8 cellular contexts compared by ENCODE assay signal in the genomic region with DNA sequence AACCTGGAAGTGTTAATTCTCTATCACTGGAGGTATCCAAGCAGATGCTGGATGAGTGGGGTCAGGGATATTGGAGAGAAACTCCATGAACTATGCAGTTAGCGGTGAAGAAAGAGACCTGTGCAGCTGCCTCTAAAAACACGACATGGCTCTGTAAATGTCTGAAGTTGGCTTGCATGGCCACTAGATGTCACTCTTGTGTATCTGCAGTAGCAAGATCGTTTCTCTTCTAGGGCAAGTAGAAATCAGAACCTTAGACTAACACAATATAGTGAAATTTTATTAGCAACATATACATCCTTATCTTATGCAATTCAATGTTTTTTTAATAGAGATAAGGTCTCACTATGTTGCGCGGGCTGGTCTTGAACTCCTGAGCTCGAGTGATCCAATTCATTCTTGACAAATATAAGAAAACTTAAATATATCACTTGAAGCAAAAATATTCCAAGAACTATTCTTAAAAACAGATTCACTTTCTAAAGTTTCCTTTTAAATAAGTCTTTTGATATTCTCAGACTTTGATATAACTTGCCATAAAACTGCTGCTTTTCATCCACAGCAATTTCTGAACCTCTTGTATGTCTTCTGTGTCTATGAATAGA. TPM values are rescaled to one million over a fixed set of nuclear protein-coding genes. Genes with fewer than 3 reads are reported as not detected.
DNase-seq lines count a peak whose midpoint lies in the region; ATAC-seq and TF ChIP-seq lines count a peak whose summit lies in the region.

No MANE protein-coding gene starts in this region.

- H3K27me3 ChIP-seq in colonic mucosa (no peaks in the 10 kb centered on the region), liver (ENCODE audit: control insufficient read depth in 4 of 4, insufficient read depth in 4 of 4, low read length in 3 of 4) (peaks cover 0 to 2% (median 0%) of the 10 kb centered on the region in 4 donors)

- H3K9ac ChIP-seq in colonic mucosa (ENCODE audit: low read depth in 2 of 2, low read length in 2 of 2) = no peak overlapping the region
- no peak overlapping the region for H3K9ac ChIP-seq in liver (ENCODE audit: low read depth in 1 of 2, low read length in 2 of 2)

- H3K27me3 Mint-ChIP-seq in T-helper 2 cell treated with Interferon-gamma antibody and Interleukin-4, amounts not matched to agents 5 μg/mL and 100 μg/mL, for 36 hours (ENCODE audit: low read depth) = peaks cover 43% of the 10 kb centered on the region
- peaks cover 32 to 44% of the 10 kb centered on the region in 2 donors for H3K27me3 Mint-ChIP-seq in stimulated activated naive B cell treated with anti-CD40 and anti-IgM and Interleukin-4, amounts not matched to agents 10 μg/mL and 1 μg/mL and 100 μg/mL, for 72 hours

- DNase-seq in AG04449 (ENCODE audit: low read depth, low spot score) = peak; percentile 57
- peak; percentile 50 to 68 for DNase-seq in NCI-H1930 (lab: John Stamatoyannopoulos, UW)
- DNase-seq in T-helper 2 cell treated with Interferon-gamma antibody and Interleukin-4, amounts not matched to agents 5 μg/mL and 100 μg/mL, for 36 hours (ENCODE audit: low spot score) = peak; percentile 20
- peak; percentile 71 for DNase-seq in colonic mucosa
- DNase-seq in stimulated activated naive B cell treated with anti-CD40 and anti-IgM and Interleukin-4, amounts not matched to agents 10 μg/mL and 1 μg/mL and 100 μg/mL, for 72 hours = peak; percentile 41

- H3K27ac ChIP-seq in colonic mucosa (no peak overlapping the region), liver (ENCODE audit: low read depth in 1 of 2, low read length in 2 of 2) (no peak overlapping the region)

- no peaks in the 10 kb centered on the region for H3K9me3 ChIP-seq in colonic mucosa
- no peaks in the 10 kb centered on the region for H3K9me3 ChIP-seq in liver (ENCODE audit: control insufficient read depth in 4 of 4, low read length in 3 of 4)

- ATAC-seq in stimulated activated naive B cell treated with anti-CD40 and anti-IgM and Interleukin-4, amounts not matched to agents 10 μg/mL and 1 μg/mL and 100 μg/mL, for 72 hours (replicated peaks) = peak; percentile 74 to 82
- ATAC-seq in HG03025 (IDR thresholded peaks at IDR 0.05; ENCODE audit: low FRiP score, unreplicated experiment) = no peak

- peaks cover 1% of the 10 kb centered on the region for H3K4me1 Mint-ChIP-seq in T-helper 2 cell treated with Interferon-gamma antibody and Interleukin-4, amounts not matched to agents 5 μg/mL and 100 μg/mL, for 36 hours (ENCODE audit: low read depth)
- peaks cover 0 to 2% of the 10 kb centered on the region in 2 donors for H3K4me1 Mint-ChIP-seq in stimulated activated naive B cell treated with anti-CD40 and anti-IgM and Interleukin-4, amounts not matched to agents 10 μg/mL and 1 μg/mL and 100 μg/mL, for 72 hours

- H3K36me3 ChIP-seq in colonic mucosa (no peaks in the 10 kb centered on the region), liver (ENCODE audit: control insufficient read depth in 4 of 4, insufficient read depth in 3 of 4, low read depth in 1 of 4, low read length in 3 of 4) (no peaks in the 10 kb centered on the region)

- no peak overlapping the region for H3K27ac Mint-ChIP-seq in T-helper 2 cell treated with Interferon-gamma antibody and Interleukin-4, amounts not matched to agents 5 μg/mL and 100 μg/mL, for 36 hours
- no peak overlapping the region for H3K27ac Mint-ChIP-seq in stimulated activated naive B cell treated with anti-CD40 and anti-IgM and Interleukin-4, amounts not matched to agents 10 μg/mL and 1 μg/mL and 100 μg/mL, for 72 hours

- H3K4me3 ChIP-seq in AG04449 (ENCODE audit: low read depth, low read length) (no peak overlapping the region), colonic mucosa (no peak overlapping the region), liver (ENCODE audit: low read depth in 1 of 3, low read length in 3 of 3) (no peak overlapping the region)

- POLR2A ChIA-PET in AG04449 (lab: Yijun Ruan, JAX) = no interaction called here

- WGBS in liver = 9% methylated on average over 6 of the region's 6 CpGs

- intact Hi-C loops in colonic mucosa (cut with DNase I) = no loop called here

- H3K9me3 Mint-ChIP-seq in T-helper 2 cell treated with Interferon-gamma antibody and Interleukin-4, amounts not matched to agents 5 μg/mL and 100 μg/mL, for 36 hours = no peaks in the 10 kb centered on the region
- H3K9me3 Mint-ChIP-seq in stimulated activated naive B cell treated with anti-CD40 and anti-IgM and Interleukin-4, amounts not matched to agents 10 μg/mL and 1 μg/mL and 100 μg/mL, for 72 hours = no peaks in the 10 kb centered on the region

- no peaks in the 10 kb centered on the region for H3K4me1 ChIP-seq in colonic mucosa
- H3K4me1 ChIP-seq in liver (ENCODE audit: control insufficient read depth in 4 of 4, insufficient read depth in 4 of 4, low read length in 3 of 4) = no peaks in the 10 kb centered on the region

- CTCF ChIA-PET in AG04449 (lab: Yijun Ruan, JAX) = interaction anchor here (0.6 to 10.3 kb wide), 51 partner anchors 11 to 374 kb away, joined by 3 to 342 read pairs (median 4); a partner anchor contains a TSS

- peak; percentile 87 to 93 for TF ChIP-seq RAD21 in liver (IDR thresholded peaks at IDR 0.05)

- no peaks in the 10 kb centered on the region for H3K36me3 Mint-ChIP-seq in T-helper 2 cell treated with Interferon-gamma antibody and Interleukin-4, amounts not matched to agents 5 μg/mL and 100 μg/mL, for 36 hours (ENCODE audit: low read depth)
- no peaks in the 10 kb centered on the region for H3K36me3 Mint-ChIP-seq in stimulated activated naive B cell treated with anti-CD40 and anti-IgM and Interleukin-4, amounts not matched to agents 10 μg/mL and 1 μg/mL and 100 μg/mL, for 72 hours

- no peak overlapping the region for H3K4me3 Mint-ChIP-seq in T-helper 2 cell treated with Interferon-gamma antibody and Interleukin-4, amounts not matched to agents 5 μg/mL and 100 μg/mL, for 36 hours
- no peak overlapping the region for H3K4me3 Mint-ChIP-seq in stimulated activated naive B cell treated with anti-CD40 and anti-IgM and Interleukin-4, amounts not matched to agents 10 μg/mL and 1 μg/mL and 100 μg/mL, for 72 hours

- peak; percentile 81 for TF ChIP-seq CTCF in AG04449 (IDR thresholded peaks at IDR 0.05; ENCODE audit: insufficient read depth, low read length, missing control alignments)
- TF ChIP-seq CTCF in GM12872 (IDR thresholded peaks at IDR 0.05; ENCODE audit: insufficient read depth, low read depth, low read length) = peak; percentile 83
- peak; percentile 88 for TF ChIP-seq CTCF in colonic mucosa (IDR thresholded peaks at IDR 0.05)
- TF ChIP-seq CTCF in liver (IDR thresholded peaks at IDR 0.05; ENCODE audit: low read depth, low read length, missing input control) = peak; percentile 78

TF ChIP-seq in liver, 16 proteins besides CTCF, POLR2A, EP300 and RAD21:
- TF ChIP-seq JUND (IDR thresholded peaks at IDR 0.05) = no peak
- TF ChIP-seq HNF4A (conservative IDR thresholded peaks at IDR 0.05) = no peak
- TF ChIP-seq, protein P1, sequence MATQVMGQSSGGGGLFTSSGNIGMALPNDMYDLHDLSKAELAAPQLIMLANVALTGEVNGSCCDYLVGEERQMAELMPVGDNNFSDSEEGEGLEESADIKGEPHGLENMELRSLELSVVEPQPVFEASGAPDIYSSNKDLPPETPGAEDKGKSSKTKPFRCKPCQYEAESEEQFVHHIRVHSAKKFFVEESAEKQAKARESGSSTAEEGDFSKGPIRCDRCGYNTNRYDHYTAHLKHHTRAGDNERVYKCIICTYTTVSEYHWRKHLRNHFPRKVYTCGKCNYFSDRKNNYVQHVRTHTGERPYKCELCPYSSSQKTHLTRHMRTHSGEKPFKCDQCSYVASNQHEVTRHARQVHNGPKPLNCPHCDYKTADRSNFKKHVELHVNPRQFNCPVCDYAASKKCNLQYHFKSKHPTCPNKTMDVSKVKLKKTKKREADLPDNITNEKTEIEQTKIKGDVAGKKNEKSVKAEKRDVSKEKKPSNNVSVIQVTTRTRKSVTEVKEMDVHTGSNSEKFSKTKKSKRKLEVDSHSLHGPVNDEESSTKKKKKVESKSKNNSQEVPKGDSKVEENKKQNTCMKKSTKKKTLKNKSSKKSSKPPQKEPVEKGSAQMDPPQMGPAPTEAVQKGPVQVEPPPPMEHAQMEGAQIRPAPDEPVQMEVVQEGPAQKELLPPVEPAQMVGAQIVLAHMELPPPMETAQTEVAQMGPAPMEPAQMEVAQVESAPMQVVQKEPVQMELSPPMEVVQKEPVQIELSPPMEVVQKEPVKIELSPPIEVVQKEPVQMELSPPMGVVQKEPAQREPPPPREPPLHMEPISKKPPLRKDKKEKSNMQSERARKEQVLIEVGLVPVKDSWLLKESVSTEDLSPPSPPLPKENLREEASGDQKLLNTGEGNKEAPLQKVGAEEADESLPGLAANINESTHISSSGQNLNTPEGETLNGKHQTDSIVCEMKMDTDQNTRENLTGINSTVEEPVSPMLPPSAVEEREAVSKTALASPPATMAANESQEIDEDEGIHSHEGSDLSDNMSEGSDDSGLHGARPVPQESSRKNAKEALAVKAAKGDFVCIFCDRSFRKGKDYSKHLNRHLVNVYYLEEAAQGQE (IDR thresholded peaks at IDR 0.05) = no peak
- TF ChIP-seq NR2F2 (IDR thresholded peaks at IDR 0.05) = no peak
- no peak for TF ChIP-seq GABPA (IDR thresholded peaks at IDR 0.05 in 1 of 2, conservative IDR thresholded peaks at IDR 0.05 in 1 of 2)
- no peak for TF ChIP-seq HNF4G (IDR thresholded peaks at IDR 0.05)
- TF ChIP-seq, protein P2, sequence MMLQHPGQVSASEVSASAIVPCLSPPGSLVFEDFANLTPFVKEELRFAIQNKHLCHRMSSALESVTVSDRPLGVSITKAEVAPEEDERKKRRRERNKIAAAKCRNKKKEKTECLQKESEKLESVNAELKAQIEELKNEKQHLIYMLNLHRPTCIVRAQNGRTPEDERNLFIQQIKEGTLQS (IDR thresholded peaks at IDR 0.05) = no peak
- TF ChIP-seq, protein P3, sequence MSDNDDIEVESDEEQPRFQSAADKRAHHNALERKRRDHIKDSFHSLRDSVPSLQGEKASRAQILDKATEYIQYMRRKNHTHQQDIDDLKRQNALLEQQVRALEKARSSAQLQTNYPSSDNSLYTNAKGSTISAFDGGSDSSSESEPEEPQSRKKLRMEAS (IDR thresholded peaks at IDR 0.05) = no peak
- TF ChIP-seq SP1 (IDR thresholded peaks at IDR 0.05) = no peak
- no peak for TF ChIP-seq RXRA (IDR thresholded peaks at IDR 0.05)

RNA-seq across cellular contexts. Expression of a gene that starts 2.9 kb away (rescaled TPM):
- total RNA-seq in colonic mucosa = not detected
- total RNA-seq in liver = not detected
- not detected for polyA plus RNA-seq in liver

RNA-seq across cellular contexts. Expression of a gene that starts 45.8 kb away (rescaled TPM):
- total RNA-seq in colonic mucosa (1 to 10 TPM; 1.1 to 2.6 TPM), liver (1 to 10 TPM in 1 of 2 donors, under 1 TPM in 1; 0.65 to 2.4 TPM)
- polyA plus RNA-seq in liver = 1 to 10 TPM; 1.1 TPM

RNA-seq across cellular contexts. Expression of a gene that starts 49.0 kb away (rescaled TPM):
- total RNA-seq in colonic mucosa = 10 to 100 TPM; 43.1 to 65.0 TPM
- under 1 TPM; 0.08 to 0.09 TPM for total RNA-seq in liver
- 1 to 10 TPM in 1 of 2 donors, under 1 TPM in 1; 0.44 to 2.9 TPM for polyA plus RNA-seq in liver

Comparison
In these comparisons a context has a peak if more than half of its experiments do, and no peak if none do; other contexts are left out.
1. DNase-seq: peak in every context shown above with its lines; median percentile 71 in colonic mucosa; 59 in NCI-H1930; 57 in AG04449; 41 in stimulated activated naive B cell treated with anti-CD40 and anti-IgM and Interleukin-4, amounts not matched to agents 10 μg/mL and 1 μg/mL and 100 μg/mL, for 72 hours; 20 in T-helper 2 cell treated with Interferon-gamma antibody and Interleukin-4, amounts not matched to agents 5 μg/mL and 100 μg/mL, for 36 hours.
2. RNA of a gene that starts 49.0 kb away (total RNA-seq): 43.1 to 65.0 TPM in colonic mucosa; 0.08 to 0.09 TPM in liver; every median in the first group is over 10 times any median in the second.
3. Peak in every context shown above with its lines, with median percentiles within 50 percentile points of each other: CTCF ChIP-seq.